In the genomic region with DNA sequence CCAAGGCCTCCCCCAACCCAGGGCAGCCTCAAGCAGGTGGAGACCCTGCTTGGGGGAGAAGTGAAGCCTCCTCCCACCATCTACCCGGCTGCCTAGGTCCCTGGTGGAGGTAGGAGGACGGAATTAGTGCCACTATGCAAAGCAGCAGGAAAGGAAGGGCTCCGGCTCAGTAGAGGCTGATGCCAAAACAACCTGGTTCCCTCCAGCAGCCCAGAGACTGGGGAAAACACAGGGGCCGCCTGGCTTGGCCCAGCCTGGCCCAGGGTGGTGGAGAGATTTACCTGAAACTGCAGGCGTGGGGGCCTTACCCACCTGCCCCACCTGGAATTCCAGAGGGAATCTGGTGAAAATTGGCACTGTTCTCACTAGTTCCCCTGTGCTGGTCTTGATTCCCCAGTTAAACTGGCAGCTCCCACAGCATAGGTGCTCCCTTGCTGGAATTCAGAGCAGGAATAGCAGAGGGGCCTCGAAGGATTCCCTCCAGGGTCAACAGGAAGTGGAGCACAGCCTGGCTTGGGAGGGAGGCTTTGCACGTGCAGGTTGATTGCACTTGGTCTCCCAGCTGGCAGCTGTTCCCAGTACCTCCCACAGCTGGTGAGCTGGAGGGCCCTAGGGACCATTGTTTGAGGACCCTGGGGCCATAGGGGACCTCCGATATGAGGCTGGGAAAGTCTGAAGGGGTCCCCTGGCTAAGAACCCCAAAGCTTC, we compare ENCODE assay signal across 22 cellular contexts. TPM values are rescaled to one million over a fixed set of nuclear protein-coding genes. Genes with fewer than 3 reads are reported as not detected.
DNase-seq lines count a peak whose midpoint lies in the region; ATAC-seq, FAIRE-seq and TF ChIP-seq lines count a peak whose summit lies in the region.
"Had no signal": no experiment of that assay in that cellular context is flagged by ENCODE, and none has a peak within 500 bp of the region (broad histone marks: within the 10 kb centered on the region; RNA-seq: fewer than 3 reads in every experiment).

No MANE protein-coding gene starts in this region.

- intact Hi-C loops in head of caudate nucleus (cut with DNase I) = no loop called here

- no peak for TF ChIP-seq CTCF in glutamatergic neuron (IDR thresholded peaks at IDR 0.05; ENCODE audit: partially characterized antibody, unreplicated experiment)
- no peak for TF ChIP-seq CTCF in endothelial cell (IDR thresholded peaks at IDR 0.05; ENCODE audit: unreplicated experiment)

- TF ChIP-seq POLR2A in GM12891 (IDR thresholded peaks at IDR 0.05; ENCODE audit: low read depth, low read length) = no peak

- H3K9me3 Mint-ChIP-seq in glutamatergic neuron (ENCODE audit: unreplicated experiment) = peaks cover 4% of the 10 kb centered on the region
- H3K9me3 Mint-ChIP-seq in endothelial cell (ENCODE audit: unreplicated experiment) = no peaks in the 10 kb centered on the region
- H3K9me3 Mint-ChIP-seq: activated naive CD8-positive, alpha-beta T cell treated with anti-CD3 and anti-CD28 coated beads, Interleukin-2, amount 50 U/mL, for 24 hours; H9; mesothelial cell of epicardium had no signal

- H3K27me3 Mint-ChIP-seq in glutamatergic neuron (ENCODE audit: unreplicated experiment) = peaks cover 2% of the 10 kb centered on the region
- peaks cover 6% of the 10 kb centered on the region for H3K27me3 Mint-ChIP-seq in endothelial cell (ENCODE audit: unreplicated experiment)
- H3K27me3 Mint-ChIP-seq: activated CD4-positive, alpha-beta T cell treated with anti-CD3 and anti-CD28 coated beads for 36 hours; activated naive CD8-positive, alpha-beta T cell treated with anti-CD3 and anti-CD28 coated beads, Interleukin-2, amount 50 U/mL, for 24 hours had no signal

- FAIRE-seq in GM12891 (lab: Jason Lieb, UNC) = peak; percentile 87
- FAIRE-seq: endometrium, RCC 7860, urothelium cell line had no signal

- no peaks in the 10 kb centered on the region for H3K36me3 Mint-ChIP-seq in glutamatergic neuron (ENCODE audit: unreplicated experiment)
- H3K36me3 Mint-ChIP-seq in endothelial cell (ENCODE audit: low read depth, unreplicated experiment) = no peaks in the 10 kb centered on the region
- H3K36me3 Mint-ChIP-seq: mesothelial cell of epicardium had no signal

- H3K4me1 Mint-ChIP-seq in glutamatergic neuron (ENCODE audit: low read depth, unreplicated experiment) (peaks cover 2% of the 10 kb centered on the region), endothelial cell (ENCODE audit: unreplicated experiment) (peaks cover 5% of the 10 kb centered on the region)
- H3K4me1 Mint-ChIP-seq: mesothelial cell of epicardium had no signal

- no peak overlapping the region for H3K27ac Mint-ChIP-seq in glutamatergic neuron (ENCODE audit: unreplicated experiment)
- no peak overlapping the region for H3K27ac Mint-ChIP-seq in endothelial cell (ENCODE audit: unreplicated experiment)
- H3K27ac Mint-ChIP-seq: activated CD4-positive, alpha-beta T cell treated with anti-CD3 and anti-CD28 coated beads for 36 hours; activated naive CD8-positive, alpha-beta T cell treated with anti-CD3 and anti-CD28 coated beads, Interleukin-2, amount 50 U/mL, for 24 hours; H9; mesothelial cell of epicardium had no signal

- peak; percentile 24 for ATAC-seq in HG02798 (IDR thresholded peaks at IDR 0.05; ENCODE audit: poor library complexity, unreplicated experiment)
- ATAC-seq: activated CD4-positive, alpha-beta T cell treated with anti-CD3 and anti-CD28 coated beads for 36 hours; activated naive CD8-positive, alpha-beta T cell treated with anti-CD3 and anti-CD28 coated beads, Interleukin-2, amount 50 U/mL, for 24 hours had no signal

- no peak for DNase-seq in GM12891 (ENCODE audit: insufficient read length, low spot score)
- DNase-seq in glutamatergic neuron = peak; percentile 7
- DNase-seq in activated CD4-positive, alpha-beta T cell treated with anti-CD3 and anti-CD28 coated beads for 48 hours = no peak
- no peak for DNase-seq in head of caudate nucleus
- no peak for DNase-seq in endothelial cell (ENCODE audit: low spot score)
- DNase-seq: activated CD4-positive, alpha-beta T cell treated with anti-CD3 and anti-CD28 coated beads for 36 hours; activated naive CD8-positive, alpha-beta T cell treated with anti-CD3 and anti-CD28 coated beads, Interleukin-2, amount 50 U/mL, for 24 hours; activated T-cell treated with anti-CD3 and anti-CD28 coated beads for 4 hours; BE2C; central memory CD4-positive, alpha-beta T cell; DND-41; H9; NCI-H1694; nucleus accumbens; stimulated activated naive CD4-positive, alpha-beta T cell treated with Interleukin-2 at 50 U/mL for 16 hours; T-helper 2 cell had no signal

- no peak overlapping the region for H3K4me3 Mint-ChIP-seq in glutamatergic neuron (ENCODE audit: unreplicated experiment)
- no peak overlapping the region for H3K4me3 Mint-ChIP-seq in endothelial cell (ENCODE audit: unreplicated experiment)
- H3K4me3 Mint-ChIP-seq: activated CD4-positive, alpha-beta T cell treated with anti-CD3 and anti-CD28 coated beads for 36 hours; activated naive CD8-positive, alpha-beta T cell treated with anti-CD3 and anti-CD28 coated beads, Interleukin-2, amount 50 U/mL, for 24 hours; H9; mesothelial cell of epicardium had no signal

TF ChIP-seq in GM12891, 5 proteins besides CTCF, POLR2A, EP300 and RAD21:
- no peak for TF ChIP-seq PAX5 (IDR thresholded peaks at IDR 0.05; ENCODE audit: insufficient read depth, low read length, severe bottlenecking)
- peak; percentile 79; the same call in 1 of the 2 replicates for TF ChIP-seq POU2F2 (IDR thresholded peaks at IDR 0.05; ENCODE audit: low read depth, low read length)

RNA-seq across cellular contexts. Expression of a gene that starts 4.5 kb away (rescaled TPM):
- polyA plus RNA-seq in GM12891 (2012; ENCODE audit: low read depth, missing spikeins) = 62.7 TPM
- total RNA-seq in glutamatergic neuron (ENCODE audit: unreplicated experiment) (not detected), endothelial cell (ENCODE audit: unreplicated experiment) (3.4 TPM)
- total RNA-seq: mesothelial cell of epicardium, NCI-H460 had no signal

RNA-seq across cellular contexts. Expression of a gene that starts 9.0 kb away (rescaled TPM):
- polyA plus RNA-seq in GM12891 (2012; ENCODE audit: low read depth, missing spikeins) = 0.17 TPM
- total RNA-seq in glutamatergic neuron (ENCODE audit: unreplicated experiment) = not detected
- not detected for total RNA-seq in endothelial cell (ENCODE audit: unreplicated experiment)
- total RNA-seq: H9, mesothelial cell of epicardium, NCI-H460 had no signal

RNA-seq across cellular contexts. Expression of a gene that starts 16.6 kb away (rescaled TPM):
- not detected for polyA plus RNA-seq in GM12891 (2012; ENCODE audit: low read depth, missing spikeins)
- not detected for total RNA-seq in glutamatergic neuron (ENCODE audit: unreplicated experiment)
- total RNA-seq in endothelial cell (ENCODE audit: unreplicated experiment) = not detected
- total RNA-seq: activated CD4-positive, alpha-beta T cell treated with anti-CD3 and anti-CD28 coated beads for 36 hours; H9; mesothelial cell of epicardium; NCI-H460 had no signal

RNA-seq across cellular contexts. Expression of a gene that starts 31.2 kb away (rescaled TPM):
- not detected for polyA plus RNA-seq in GM12891 (2012; ENCODE audit: low read depth, missing spikeins)
- total RNA-seq in glutamatergic neuron (ENCODE audit: unreplicated experiment) = not detected
- total RNA-seq in endothelial cell (ENCODE audit: unreplicated experiment) = not detected
- total RNA-seq: activated CD4-positive, alpha-beta T cell treated with anti-CD3 and anti-CD28 coated beads for 36 hours; H9; mesothelial cell of epicardium; NCI-H460 had no signal

RNA-seq across cellular contexts. Expression of a gene that starts 45.1 kb away (rescaled TPM):
- 0.19 TPM for polyA plus RNA-seq in GM12891 (2012; ENCODE audit: low read depth, missing spikeins)
- total RNA-seq in glutamatergic neuron (ENCODE audit: unreplicated experiment) (7.9 TPM), endothelial cell (ENCODE audit: unreplicated experiment) (0.95 TPM)
